ENCODE assay signal across 1 cellular context in the genomic region with DNA sequence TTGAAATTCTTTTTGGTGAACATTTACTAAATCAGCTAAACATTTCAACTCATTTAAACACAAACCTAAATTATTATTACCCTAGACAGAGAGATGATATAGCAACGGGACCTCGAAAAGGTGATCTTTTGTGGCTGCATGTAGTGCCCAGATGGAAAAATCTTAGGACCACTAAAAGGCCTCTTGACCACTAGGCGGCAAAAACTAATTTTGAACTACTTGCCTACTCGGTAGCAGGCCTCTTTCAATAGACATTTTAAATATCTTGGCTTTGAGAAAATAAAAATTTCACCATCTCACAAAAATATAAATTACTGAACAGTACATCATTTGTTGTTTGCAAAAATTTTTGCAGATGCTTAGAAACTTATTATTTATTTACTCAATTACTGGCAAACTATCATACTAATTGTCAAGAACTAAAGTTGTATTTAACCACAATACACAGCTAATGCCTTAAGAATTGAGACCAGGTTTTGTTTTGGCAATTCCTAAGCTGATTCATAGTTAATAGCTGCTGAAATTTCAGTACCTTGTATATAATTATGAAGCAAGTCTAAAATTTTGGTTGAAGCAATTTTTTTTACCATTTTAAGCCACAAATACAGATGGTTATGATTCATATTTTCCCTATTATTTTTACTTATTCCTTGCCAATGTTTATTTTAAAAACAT.
TF ChIP-seq lines count a peak whose summit lies in the region.

No MANE protein-coding gene starts in this region.

TF ChIP-seq in H1, 55 proteins besides CTCF, POLR2A, EP300 and RAD21 (continued from another document):
- no peak for TF ChIP-seq HDAC6 (IDR thresholded peaks at IDR 0.05; ENCODE audit: low read depth, low read length)
- TF ChIP-seq GABPA (IDR thresholded peaks at IDR 0.05; ENCODE audit: borderline replicate concordance, insufficient read depth, low read length) = no peak
